ENCODE assay signal across 32 cellular contexts in genomic region chr21:46223217-46223616, GRCh38. TPM values are rescaled to one million over a fixed set of nuclear protein-coding genes. Genes with fewer than 3 reads are reported as not detected.
DNase-seq lines count a peak whose midpoint lies in the region; ATAC-seq and TF ChIP-seq lines count a peak whose summit lies in the region.
"Had no signal": no experiment of that assay in that cellular context is flagged by ENCODE, and none has a peak within 500 bp of the region (broad histone marks: within the 10 kb centered on the region; RNA-seq: fewer than 3 reads in every experiment).

No MANE protein-coding gene starts in this region.

- H3K4me1 ChIP-seq in left ventricle myocardium inferior (peaks cover 80% of the 10 kb centered on the region), endodermal cell (ENCODE audit: control insufficient read depth, insufficient read depth, low read length) (peaks cover 4% of the 10 kb centered on the region), trophoblast cell (ENCODE audit: control insufficient read depth in 1 of 2, insufficient read depth in 2 of 2, low read length in 2 of 2) (peaks cover 13 to 21% of the 10 kb centered on the region in 2 experiments)
- H3K4me1 ChIP-seq: BE2C had no signal

- H3K4me1 Mint-ChIP-seq in endodermal cell (peaks cover 9% of the 10 kb centered on the region), type B pancreatic cell (ENCODE audit: unreplicated experiment) (peaks cover 27% of the 10 kb centered on the region)

- H3K27me3 Mint-ChIP-seq in endodermal cell (ENCODE audit: insufficient read depth) = peaks cover 9% of the 10 kb centered on the region
- H3K27me3 Mint-ChIP-seq in type B pancreatic cell = no peaks in the 10 kb centered on the region
- H3K27me3 Mint-ChIP-seq: CD8-positive, alpha-beta memory T cell had no signal

- no peak for ATAC-seq in HG02884 (IDR thresholded peaks at IDR 0.05; ENCODE audit: unreplicated experiment)
- no peak for ATAC-seq in GM18511 (IDR thresholded peaks at IDR 0.05; ENCODE audit: unreplicated experiment)
- ATAC-seq: GM12878 had no signal

- H3K27me3 ChIP-seq in left ventricle myocardium inferior (ENCODE audit: low read depth) (no peaks in the 10 kb centered on the region), endodermal cell (ENCODE audit: control insufficient read depth, insufficient read depth, low read length, poor library complexity, severe bottlenecking) (no peaks in the 10 kb centered on the region), trophoblast cell (ENCODE audit: insufficient read depth, low read length) (no peaks in the 10 kb centered on the region)
- H3K27me3 ChIP-seq: BE2C had no signal

- no peak overlapping the region for H2BK120ac ChIP-seq in trophoblast cell (ENCODE audit: insufficient read depth, low read length, poor library complexity)

- H3K4me2 ChIP-seq in trophoblast cell (ENCODE audit: low read length) = no peak overlapping the region

- H2BK5ac ChIP-seq in trophoblast cell (ENCODE audit: low read depth, low read length, poor library complexity) = no peak overlapping the region

- intact Hi-C loops in left ventricle myocardium inferior (cut with micrococcal nuclease) (no loop called here), cardiac septum (cut with DNase I) (loop anchor here (10.0 kb wide), 1 partner anchor 78 kb away; no protein-coding TSS in a partner anchor)

- no peak overlapping the region for H4K8ac ChIP-seq in trophoblast cell (ENCODE audit: low read depth, low read length)

- H3K18ac ChIP-seq in trophoblast cell (ENCODE audit: low read length) = peak overlapping the region; percentile 25

- H3K27ac ChIP-seq in left ventricle myocardium inferior (replicated peaks) (peak overlapping the region; percentile 76), endodermal cell (ENCODE audit: low read depth, low read length) (no peak overlapping the region), trophoblast cell (ENCODE audit: low read depth, low read length) (no peak overlapping the region)
- H3K27ac ChIP-seq: 22Rv1, GM23248, HL-60 had no signal

- no peak for TF ChIP-seq CTCF in left ventricle myocardium inferior (IDR thresholded peaks at IDR 0.05; ENCODE audit: borderline replicate concordance)
- TF ChIP-seq CTCF in endodermal cell (conservative IDR thresholded peaks at IDR 0.05) = no peak
- TF ChIP-seq CTCF in type B pancreatic cell (conservative IDR thresholded peaks at IDR 0.05) = no peak

- H3K27ac Mint-ChIP-seq in endodermal cell (no peak overlapping the region), type B pancreatic cell (no peak overlapping the region)
- H3K27ac Mint-ChIP-seq: HFFc6 had no signal

- WGBS in endodermal cell (ENCODE audit: insufficient coverage in 1 of 2, insufficient read length in 1 of 2), 2 experiments = 99% methylated on average over 4 of the region's 7 CpGs; no CpG with 5 or more reads in 1 of the 2 experiments
- WGBS in trophoblast cell (ENCODE audit: extremely low coverage, insufficient coverage, insufficient read length) = no CpG with 5 or more reads among the region's 7 CpGs

- H3K9me3 ChIP-seq in left ventricle myocardium inferior (replicated peaks) (no peaks in the 10 kb centered on the region), endodermal cell (ENCODE audit: control insufficient read depth, low read length) (peaks cover 14% of the 10 kb centered on the region), trophoblast cell (ENCODE audit: insufficient read depth, low read depth, low read length) (peaks cover 6% of the 10 kb centered on the region)
- H3K9me3 ChIP-seq: BE2C had no signal

- no peak overlapping the region for H3K14ac ChIP-seq in trophoblast cell (ENCODE audit: low read length)

- no peak overlapping the region for H2BK12ac ChIP-seq in trophoblast cell (ENCODE audit: low read length)

- no peak overlapping the region for H2AK5ac ChIP-seq in trophoblast cell (ENCODE audit: low read length)

- no peak overlapping the region for H3K23ac ChIP-seq in trophoblast cell (ENCODE audit: low read length)

- no peak overlapping the region for H3K4me3 Mint-ChIP-seq in endodermal cell
- H3K4me3 Mint-ChIP-seq in type B pancreatic cell = no peak overlapping the region
- H3K4me3 Mint-ChIP-seq: CD14-positive monocyte; CD8-positive, alpha-beta memory T cell; H9; HFFc6 had no signal

- no peak overlapping the region for H3K9ac ChIP-seq in endodermal cell (ENCODE audit: extremely low read depth, low read length, poor library complexity, severe bottlenecking)
- H3K9ac ChIP-seq in trophoblast cell (ENCODE audit: low read length) = no peak overlapping the region
- H3K9ac ChIP-seq: GM23248 had no signal

- H3K9me3 Mint-ChIP-seq in endodermal cell (peaks cover 23% of the 10 kb centered on the region), type B pancreatic cell (no peaks in the 10 kb centered on the region)
- H3K9me3 Mint-ChIP-seq: CD8-positive, alpha-beta memory T cell; HFFc6 had no signal

- peaks cover 37% of the 10 kb centered on the region for H3K36me3 ChIP-seq in left ventricle myocardium inferior
- peaks cover 29% of the 10 kb centered on the region for H3K36me3 ChIP-seq in endodermal cell (ENCODE audit: control insufficient read depth, insufficient read depth, low read length)
- peaks cover 46 to 47% of the 10 kb centered on the region in 2 experiments for H3K36me3 ChIP-seq in trophoblast cell (ENCODE audit: control insufficient read depth in 1 of 2, insufficient read depth in 2 of 2, low read length in 2 of 2)

- H2AFZ ChIP-seq in trophoblast cell (ENCODE audit: insufficient read depth, low read length, poor library complexity) = no peak overlapping the region
- H2AFZ ChIP-seq: GM23248 had no signal

- H4K91ac ChIP-seq in trophoblast cell (ENCODE audit: low read depth, low read length) = no peak overlapping the region

- H4K12ac ChIP-seq in trophoblast cell (ENCODE audit: low read depth, low read length) = no peak overlapping the region

- H3K79me1 ChIP-seq in trophoblast cell (ENCODE audit: low read length) = peaks cover 4% of the 10 kb centered on the region

- no peak for DNase-seq in left ventricle myocardium inferior
- DNase-seq in cardiac septum (ENCODE audit: low spot score) = no peak
- DNase-seq in endodermal cell = peak; percentile 16
- no peak for DNase-seq in trophoblast cell
- peak; percentile 27 for DNase-seq in type B pancreatic cell (ENCODE audit: extremely low spot score, unreplicated experiment)
- DNase-seq in OCI-M1 (lab: John Stamatoyannopoulos, UW) = no peak
- DNase-seq: ACHN; BE2C; CD8-positive, alpha-beta memory T cell; DMS 273 treated with DMSO at 0.1 percent for 48 hours; DMS79; EL; GDM1; GM23248; H9; HFFc6; NCI-H1048; NCI-H1417; NCI-H1694; NCI-H2029 treated with DMSO at 0.1 percent for 48 hours; NCI-H446 treated with DMSO at 0.1 percent for 48 hours; NCI-H526; NCI-H82; NK-92 treated with Interleukin-12 subunit alpha and Interleukin-12 subunit beta, amount 100 ng/mL, for 24 hours; RPMI8226; SHP77 had no signal

- peaks cover 57% of the 10 kb centered on the region for H3K36me3 Mint-ChIP-seq in endodermal cell (ENCODE audit: low read depth)
- H3K36me3 Mint-ChIP-seq in type B pancreatic cell = peaks cover 14% of the 10 kb centered on the region

- H3K79me2 ChIP-seq in trophoblast cell (ENCODE audit: control insufficient read depth, insufficient read depth, low read length, poor library complexity) = peaks cover 12% of the 10 kb centered on the region

- H3K4ac ChIP-seq in trophoblast cell (ENCODE audit: low read depth, low read length) = peak overlapping the region; percentile 74

- H3K4me3 ChIP-seq in left ventricle myocardium inferior (no peak overlapping the region), endodermal cell (ENCODE audit: low read length) (no peak overlapping the region), trophoblast cell (ENCODE audit: low read depth, low read length) (no peak overlapping the region)
- H3K4me3 ChIP-seq: GM12878, GM23248 had no signal

RNA-seq across cellular contexts. Expression of gene LSS, which starts 5.4 kb away (rescaled TPM):
- total RNA-seq in left ventricle myocardium inferior (52.0 TPM), cardiac septum (34.9 TPM), endodermal cell (10 to 100 TPM; 56.7 to 85.2 TPM), type B pancreatic cell (ENCODE audit: low replicate concordance) (60.7 and 70.2 TPM in 2 replicates)
- polyA plus RNA-seq in endodermal cell (2013, experiment 1 of 2) = 101 TPM
- 100 TPM for polyA plus RNA-seq in endodermal cell (2013, experiment 2 of 2)
- polyA plus RNA-seq in trophoblast cell (2013) = 63.4 and 64.5 TPM in 2 replicates

RNA-seq across cellular contexts. Expression of gene SPATC1L, which starts 39.0 kb away (rescaled TPM):
- total RNA-seq in left ventricle myocardium inferior = 7.0 TPM
- total RNA-seq in cardiac septum = 7.3 TPM
- 10 to 100 TPM; 29.5 to 31.9 TPM for total RNA-seq in endodermal cell
- 32.1 TPM for polyA plus RNA-seq in endodermal cell (2013, experiment 1 of 2)
- 33.4 TPM for polyA plus RNA-seq in endodermal cell (2013, experiment 2 of 2)
- polyA plus RNA-seq in trophoblast cell (2013) = 22.3 and 23.2 TPM in 2 replicates
- 18.5 and 24.7 TPM in 2 replicates for total RNA-seq in type B pancreatic cell (ENCODE audit: low replicate concordance)

Comparison
In these comparisons a context has a peak if more than half of its experiments do, and no peak if none do; other contexts are left out.
1. DNase-seq: peak in endodermal cell (single experiment) and type B pancreatic cell (single experiment); none in left ventricle myocardium inferior (single experiment), cardiac septum (single experiment), trophoblast cell (0 of 2) and OCI-M1 (single experiment).